18 cellular contexts compared by ENCODE assay signal in genomic region chr11:100712618-100713017, GRCh38. TPM values are rescaled to one million over a fixed set of nuclear protein-coding genes. Genes with fewer than 3 reads are reported as not detected.
"Had no signal": no experiment of that assay in that cellular context is flagged by ENCODE, and none has a peak within 500 bp of the region (broad histone marks: within the 10 kb centered on the region; RNA-seq: fewer than 3 reads in every experiment).

No MANE protein-coding gene starts in this region.

- DNase-seq: activated CD4-positive, alpha-beta T cell treated with anti-CD3 and anti-CD28 coated beads, Interleukin-2, amount 10 ng/mL, durations not matched to agents 24 days and 14 days; activated CD8-positive, alpha-beta T cell treated with anti-CD3 and anti-CD28 coated beads for 36 hours; activated naive CD4-positive, alpha-beta T cell treated with Interleukin-2 at 50 U/mL for 16 hours; activated naive CD8-positive, alpha-beta T cell treated with anti-CD3 and anti-CD28 coated beads, Interleukin-2, amount 10 ng/mL, durations not matched to agents 7 days and 5 days; activated T-cell treated with anti-CD3 and anti-CD28 coated beads, Interleukin-2, amount 50 U/mL, for 1 hour; body of pancreas; caudate nucleus; dorsolateral prefrontal cortex; foreskin keratinocyte; occipital lobe; stimulated activated CD4-positive, alpha-beta T cell treated with anti-CD3 and anti-CD28 coated beads, Interleukin-12 subunit alpha, Interleukin-12 subunit beta, amount 100 ng/mL, for 4 hours; stimulated activated CD4-positive, alpha-beta T cell treated with anti-CD3 and anti-CD28 coated beads, Interleukin-1b, Interleukin-23, amount 100 ng/mL, for 48 hours; stimulated activated naive CD4-positive, alpha-beta T cell treated with Interleukin-2 at 50 U/mL for 16 hours; T-cell; uterus had no signal

- H3K4me3 ChIP-seq: body of pancreas, dorsolateral prefrontal cortex, lung, tibial nerve, uterus had no signal

- H3K27ac ChIP-seq: body of pancreas, dorsolateral prefrontal cortex, foreskin keratinocyte, tibial nerve, uterus had no signal

- H3K4me1 ChIP-seq: body of pancreas, uterus had no signal

- ATAC-seq: activated CD8-positive, alpha-beta T cell treated with anti-CD3 and anti-CD28 coated beads for 36 hours; body of pancreas; foreskin keratinocyte; T-cell had no signal

- H3K9me3 ChIP-seq: body of pancreas, tibial nerve, uterus had no signal

- H3K36me3 ChIP-seq: tibial nerve, uterus had no signal

- FAIRE-seq: colon had no signal

- H3K27me3 ChIP-seq: body of pancreas, foreskin keratinocyte, tibial nerve, uterus had no signal

RNA-seq across cellular contexts. Expression of gene ARHGAP42, which starts 25.5 kb away (rescaled TPM):
- total RNA-seq: activated CD4-positive, alpha-beta T cell treated with anti-CD3 and anti-CD28 coated beads, Interleukin-2, amount 10 ng/mL, durations not matched to agents 24 days and 14 days; activated naive CD8-positive, alpha-beta T cell treated with anti-CD3 and anti-CD28 coated beads, Interleukin-2, amount 10 ng/mL, durations not matched to agents 7 days and 5 days had no signal
